In genomic region chr11:45110562-45110961, GRCh38 we compare ENCODE assay signal across 8 cellular contexts. TPM values are rescaled to one million over a fixed set of nuclear protein-coding genes. Genes with fewer than 3 reads are reported as not detected.
DNase-seq lines count a peak whose midpoint lies in the region; ATAC-seq and TF ChIP-seq lines count a peak whose summit lies in the region.

No MANE protein-coding gene starts in this region.

- TF ChIP-seq CTCF in Peyer's patch (IDR thresholded peaks at IDR 0.05) = peak; percentile 50 to 87 (median 82)
- TF ChIP-seq CTCF in choroid plexus epithelial cell (conservative IDR thresholded peaks at IDR 0.05; ENCODE audit: low read depth, low read length) = peak; percentile 83
- peak; percentile 75 to 80 for TF ChIP-seq CTCF in left lung (IDR thresholded peaks at IDR 0.05)
- TF ChIP-seq CTCF in tibial artery (IDR thresholded peaks at IDR 0.05) = peak; percentile 78 to 90

- in situ Hi-C loops in KBM-7 (cut with MboI; ENCODE audit: low pct_unique_long_range_greater_than_20kb, low sequenced_read_pairs) = no loop called here

- no peak for TF ChIP-seq POLR2A in Peyer's patch (IDR thresholded peaks at IDR 0.05)

- H3K27me3 ChIP-seq in Peyer's patch (no peaks in the 10 kb centered on the region), left lung (peaks cover 0 to 16% of the 10 kb centered on the region in 2 donors), tibial artery (peaks cover 0 to 23% of the 10 kb centered on the region in 2 donors)

- H3K27ac ChIP-seq in Peyer's patch (no peak overlapping the region), left lung (no peak overlapping the region), tibial artery (no peak overlapping the region)

- no peaks in the 10 kb centered on the region for H3K4me1 ChIP-seq in Peyer's patch
- no peaks in the 10 kb centered on the region for H3K4me1 ChIP-seq in left lung
- H3K4me1 ChIP-seq in tibial artery = no peaks in the 10 kb centered on the region

- peak; percentile 93 for ATAC-seq in left lung

- intact Hi-C loops in left lung (cut with DNase I) (loop anchor here (10.0 kb wide), 2 partner anchors 214 to 224 kb away; no protein-coding TSS in a partner anchor), tibial artery (cut with DNase I; ENCODE audit: low total_unique reads) (loop anchor here (2.0 to 10.0 kb wide), 3 partner anchors 134 to 222 kb away; no protein-coding TSS in a partner anchor)

- H3K36me3 ChIP-seq in Peyer's patch (no peaks in the 10 kb centered on the region), left lung (no peaks in the 10 kb centered on the region), tibial artery (no peaks in the 10 kb centered on the region)

- no peak overlapping the region for H3K4me3 ChIP-seq in Peyer's patch
- no peak overlapping the region for H3K4me3 ChIP-seq in choroid plexus epithelial cell (ENCODE audit: low read depth, low read length)
- no peak overlapping the region for H3K4me3 ChIP-seq in left lung
- H3K4me3 ChIP-seq in tibial artery = no peak overlapping the region

- DNase-seq in activated gamma-delta T cell treated with Interleukin-2 at 50 U/mL for 16 hours (peak; percentile 37), activated gamma-delta T cell (lab: John Stamatoyannopoulos, UW) (no peak), KBM-7 (peak; percentile 73), Peyer's patch (peak in 2 of 3 donors; percentile 51 to 75), choroid plexus epithelial cell (ENCODE audit: low read depth) (peak; percentile 89), left lung (no peak), tibial artery (no peak), OCI-M2 (lab: John Stamatoyannopoulos, UW; ENCODE audit: unreplicated experiment) (no peak)

- H3K9me3 ChIP-seq in Peyer's patch (no peaks in the 10 kb centered on the region), left lung (no peaks in the 10 kb centered on the region), tibial artery (no peaks in the 10 kb centered on the region)

RNA-seq across cellular contexts. Expression of gene PRDM11, which starts 35.9 kb away (rescaled TPM):
- total RNA-seq in Peyer's patch (10 to 100 TPM in 1 of 4 donors, 1 to 10 TPM in 3; 4.4 to 10.7 (median 7.0) TPM), left lung (10 to 100 TPM; 13.6 to 13.8 TPM)

Comparison
In these comparisons a context has a peak if more than half of its experiments do, and no peak if none do; other contexts are left out.
1. DNase-seq: peak in activated gamma-delta T cell treated with Interleukin-2 at 50 U/mL for 16 hours (single experiment), KBM-7 (single experiment), Peyer's patch (2 of 3) and choroid plexus epithelial cell (single experiment); none in activated gamma-delta T cell (single experiment), left lung (0 of 2), tibial artery (0 of 2) and OCI-M2 (single experiment).
2. Peak in every context shown above with its lines, with median percentiles within 50 percentile points of each other: CTCF ChIP-seq.